ENCODE assay signal across 8 cellular contexts in the genomic region with DNA sequence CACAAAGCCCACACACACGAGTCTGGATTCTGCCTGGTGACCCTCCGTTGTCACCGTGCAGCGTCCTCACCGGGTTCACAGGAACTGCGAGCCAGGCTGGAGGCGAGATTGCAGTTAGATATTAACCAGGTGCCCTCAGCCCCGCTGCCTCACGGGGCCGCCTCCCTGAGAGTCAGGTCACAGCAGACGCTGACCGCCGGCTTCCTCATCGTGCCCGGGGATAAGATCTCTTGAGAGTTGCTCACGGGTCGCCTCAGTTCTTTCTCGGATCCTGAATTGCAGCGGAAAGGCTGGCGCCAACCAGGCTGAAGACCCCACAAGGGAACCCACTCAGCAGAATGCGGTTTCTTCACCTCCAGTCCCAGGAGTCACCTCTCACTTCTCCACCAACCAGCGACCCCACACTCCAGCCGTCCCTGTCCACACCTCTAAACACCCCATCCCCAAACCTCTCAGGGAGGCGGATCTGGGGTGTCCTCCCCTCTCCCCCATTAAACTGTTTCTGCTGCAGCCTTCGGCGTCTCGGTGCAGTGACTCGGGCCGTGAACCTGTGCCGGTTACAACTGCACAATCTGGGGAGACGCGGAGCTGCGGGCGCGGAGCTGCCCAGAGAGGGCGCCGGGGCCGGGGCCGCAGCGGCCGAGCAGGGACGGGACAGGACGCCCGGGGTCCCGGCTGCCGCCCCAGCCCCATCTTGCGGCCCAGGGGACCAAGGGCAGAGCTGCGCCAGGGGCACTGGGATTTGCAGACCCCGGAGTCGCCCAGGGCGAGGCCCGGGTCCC. TPM values are rescaled to one million over a fixed set of nuclear protein-coding genes. Genes with fewer than 3 reads are reported as not detected.
DNase-seq lines count a peak whose midpoint lies in the region; ATAC-seq and TF ChIP-seq lines count a peak whose summit lies in the region.

No MANE protein-coding gene starts in this region.

- CTCF ChIA-PET in activated B cell treated with CpG ODN at 0.5 μM for 24 hours (lab: Charles Lee), result no interaction called here

- POLR2A ChIA-PET in activated B cell treated with CpG ODN at 0.5 μM for 24 hours (lab: Charles Lee), result interaction anchor here (1.8 kb wide), 1 partner anchor 28 kb away, joined by 9 read pairs; a partner anchor contains a TSS

- H3K9me3 Mint-ChIP-seq in activated B cell treated with CpG ODN at 0.5 μM for 24 hours, result no peaks in the 10 kb centered on the region

- peak; percentile 23 for DNase-seq in GF-D8 (lab: John Stamatoyannopoulos, UW)
- DNase-seq in KBM-7, result peak; percentile 46
- peak; percentile 46 for DNase-seq in activated B cell treated with CpG ODN at 0.5 μM for 24 hours
- DNase-seq in dermis blood vessel endothelial cell, result peak; percentile 46
- DNase-seq in lower leg skin (ENCODE audit: low spot score in 2 of 2), result peak; percentile 26 to 91
- DNase-seq in stimulated activated CD8-positive, alpha-beta memory T cell treated with anti-CD3 and anti-CD28 coated beads, Interleukin-2, amount 100 ng/mL, for 48 hours (ENCODE audit: low read depth in 2 of 2), result peak; percentile 9 to 28
- no peak for DNase-seq in NCI-H226

- TF ChIP-seq CTCF in activated B cell treated with CpG ODN at 0.5 μM for 24 hours (IDR thresholded peaks at IDR 0.05), result no peak
- no peak for TF ChIP-seq CTCF in lower leg skin (IDR thresholded peaks at IDR 0.05)

- peaks cover 25% of the 10 kb centered on the region for H3K4me1 Mint-ChIP-seq in activated B cell treated with CpG ODN at 0.5 μM for 24 hours

- TF ChIP-seq POLR2A in lower leg skin (IDR thresholded peaks at IDR 0.05), result no peak

- in situ Hi-C loops in KBM-7 (cut with MboI; ENCODE audit: low pct_unique_long_range_greater_than_20kb, low sequenced_read_pairs), result no loop called here

- H3K4me3 ChIP-seq in lower leg skin (ENCODE audit: low read depth, poor library complexity, severe bottlenecking), result peak overlapping the region; percentile 79

- peak; percentile 35 for ATAC-seq in GM21576 (IDR thresholded peaks at IDR 0.05; ENCODE audit: unreplicated experiment)
- ATAC-seq in activated B cell treated with CpG ODN at 0.5 μM for 24 hours (ENCODE audit: low read depth), result peak; percentile 43

- no peaks in the 10 kb centered on the region for H3K27me3 Mint-ChIP-seq in activated B cell treated with CpG ODN at 0.5 μM for 24 hours

- intact Hi-C loops in activated B cell treated with CpG ODN at 0.5 μM for 24 hours (cut with micrococcal nuclease), result loop anchor here (1.0 to 5.0 kb wide), 4 partner anchors 43 to 874 kb away; a partner anchor contains a TSS
- intact Hi-C loops in lower leg skin (cut with DNase I; ENCODE audit: low total_unique reads), result no loop called here

- 0% methylated on average over 41 to 49 of the region's 52 CpGs for WGBS in lower leg skin, 2 donors

- H3K27ac Mint-ChIP-seq in activated B cell treated with CpG ODN at 0.5 μM for 24 hours, result peak overlapping the region; percentile 91

- peaks cover 3% of the 10 kb centered on the region for H3K36me3 Mint-ChIP-seq in activated B cell treated with CpG ODN at 0.5 μM for 24 hours (ENCODE audit: low read depth)

- H3K4me3 Mint-ChIP-seq in activated B cell treated with CpG ODN at 0.5 μM for 24 hours, result peak overlapping the region; percentile 99

RNA-seq across cellular contexts. Expression of a gene that starts 0.6 kb away (rescaled TPM):
- total RNA-seq in activated B cell treated with CpG ODN at 0.5 μM for 24 hours (2.6 and 3.0 TPM in 2 replicates), dermis blood vessel endothelial cell (11.7 and 15.1 TPM in 2 replicates), lower leg skin (1 to 10 TPM; 5.5 to 8.4 (median 6.5) TPM)

RNA-seq across cellular contexts. Expression of a gene that starts 28.6 kb away (rescaled TPM):
- total RNA-seq in activated B cell treated with CpG ODN at 0.5 μM for 24 hours (23.3 and 23.9 TPM in 2 replicates), dermis blood vessel endothelial cell (8.0 and 10.4 TPM in 2 replicates), lower leg skin (1 to 10 TPM; 3.5 to 6.4 (median 6.0) TPM)
